In the genomic region with DNA sequence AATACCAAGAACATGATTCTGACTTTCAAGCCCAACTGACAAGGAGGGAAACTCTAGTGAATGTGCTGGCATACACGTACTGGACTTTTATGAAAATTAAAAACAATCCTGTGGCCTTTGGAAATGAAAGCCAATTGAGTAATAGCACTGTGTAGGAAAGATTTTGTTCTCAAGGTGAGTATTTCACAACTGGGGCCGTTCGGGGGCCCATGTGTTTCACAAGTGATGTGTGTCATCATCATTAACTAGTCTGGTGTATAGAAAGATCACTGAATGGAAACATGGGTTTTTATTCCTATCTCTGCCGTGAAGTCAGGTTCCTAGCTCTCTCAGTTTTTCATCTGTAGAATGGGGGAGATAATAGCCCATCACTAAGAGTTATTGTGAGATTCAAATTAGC, we compare ENCODE assay signal across 10 cellular contexts.
A peak's percentile ranks its signal among the peaks of the same experiment; 100 is the strongest.
DNase-seq lines count a peak whose midpoint lies in the region; ATAC-seq and TF ChIP-seq lines count a peak whose summit lies in the region.
"Had no signal": no experiment of that assay in that cellular context is flagged by ENCODE, and none has a peak within 500 bp of the region (broad histone marks: within the 10 kb centered on the region; RNA-seq: fewer than 3 reads in every experiment).

No MANE protein-coding gene starts in this region.

- WGBS in adrenal gland, 4 donors = 33 to 52% (median 41%) methylated on average over 4 of the region's 4 CpGs
- 25% methylated on average over 4 of the region's 4 CpGs for WGBS in liver
- WGBS in aorta, 2 donors = 13% methylated on average over 4 of the region's 4 CpGs

- H3K4me1 Mint-ChIP-seq in CD4-positive, alpha-beta memory T cell = no peaks in the 10 kb centered on the region

- TF ChIP-seq RAD21 in liver (IDR thresholded peaks at IDR 0.05) = peak; percentile 54 to 63

- intact Hi-C loops in adrenal gland (cut with DNase I) (no loop called here), aorta (cut with DNase I) (no loop called here)
- intact Hi-C loops in CD4-positive, alpha-beta memory T cell (cut with micrococcal nuclease) = no loop called here

- H3K36me3 Mint-ChIP-seq in CD4-positive, alpha-beta memory T cell = no peaks in the 10 kb centered on the region

- no peak overlapping the region for H3K4me3 Mint-ChIP-seq in CD4-positive, alpha-beta memory T cell

- H3K4me3 ChIP-seq in adrenal gland (no peak overlapping the region), liver (ENCODE audit: low read depth in 1 of 3, low read length in 3 of 3) (peak overlapping the region in 1 of 3 donors; percentile 6), aorta (ENCODE audit: low read length in 2 of 2) (no peak overlapping the region)
- no peak overlapping the region for H3K4me3 ChIP-seq in CD4-positive, alpha-beta memory T cell (ENCODE audit: low read length in 2 of 2)

- ATAC-seq in aorta (ENCODE audit: low FRiP score) = peak; percentile 26
- no peak for ATAC-seq in GM21381 (IDR thresholded peaks at IDR 0.05; ENCODE audit: unreplicated experiment)
- no peak for ATAC-seq in GM19397 (IDR thresholded peaks at IDR 0.05; ENCODE audit: unreplicated experiment)
- ATAC-seq: activated CD4-positive, CD25-positive, alpha-beta regulatory T cell treated with anti-CD3 and anti-CD28 coated beads, Interleukin-2, amount 50 U/mL, for 24 hours had no signal

- H3K9me3 Mint-ChIP-seq in CD4-positive, alpha-beta memory T cell = peaks cover 0 to under 1% (median 0%) of the 10 kb centered on the region in 8 donors

- POLR2A ChIA-PET in CD4-positive, alpha-beta memory T cell (lab: Charles Lee; ENCODE audit: partially characterized antibody) = no interaction called here

- H3K27me3 Mint-ChIP-seq in CD4-positive, alpha-beta memory T cell = no peaks in the 10 kb centered on the region

- TF ChIP-seq CTCF in adrenal gland (IDR thresholded peaks at IDR 0.05) = no peak
- TF ChIP-seq CTCF in liver (IDR thresholded peaks at IDR 0.05; ENCODE audit: low read depth, low read length, missing input control) = no peak

- no peaks in the 10 kb centered on the region for H3K9me3 ChIP-seq in adrenal gland (replicated peaks in 1 of 3)
- no peaks in the 10 kb centered on the region for H3K9me3 ChIP-seq in liver (ENCODE audit: control insufficient read depth in 4 of 4, low read length in 3 of 4)
- no peaks in the 10 kb centered on the region for H3K9me3 ChIP-seq in aorta (ENCODE audit: control insufficient read depth, low read length)
- no peaks in the 10 kb centered on the region for H3K9me3 ChIP-seq in CD4-positive, alpha-beta memory T cell (ENCODE audit: control insufficient read depth in 1 of 2, low read length in 2 of 2)

- H3K27ac ChIP-seq in adrenal gland = peak overlapping the region in 1 of 5 donors; percentile 14
- H3K27ac ChIP-seq in liver (ENCODE audit: low read depth in 1 of 2, low read length in 2 of 2) = peak overlapping the region; percentile 73 to 76
- no peak overlapping the region for H3K27ac ChIP-seq in aorta (ENCODE audit: low read depth in 1 of 2, low read length in 2 of 2)
- no peak overlapping the region for H3K27ac ChIP-seq in CD4-positive, alpha-beta memory T cell (ENCODE audit: low read depth, low read length)

- TF ChIP-seq POLR2A in adrenal gland (IDR thresholded peaks at IDR 0.05) = no peak

- no peak overlapping the region for H3K27ac Mint-ChIP-seq in CD4-positive, alpha-beta memory T cell

- no peaks in the 10 kb centered on the region for H3K36me3 ChIP-seq in adrenal gland (replicated peaks in 1 of 2)
- H3K36me3 ChIP-seq in liver (ENCODE audit: control insufficient read depth in 4 of 4, insufficient read depth in 3 of 4, low read depth in 1 of 4, low read length in 3 of 4) = no peaks in the 10 kb centered on the region
- H3K36me3 ChIP-seq in aorta (ENCODE audit: control insufficient read depth in 1 of 2, insufficient read depth in 2 of 2, low read length in 1 of 2) = no peaks in the 10 kb centered on the region
- no peaks in the 10 kb centered on the region for H3K36me3 ChIP-seq in CD4-positive, alpha-beta memory T cell (ENCODE audit: insufficient read depth, low read length)

- no peak overlapping the region for H3K9ac ChIP-seq in liver (ENCODE audit: low read depth in 1 of 2, low read length in 2 of 2)

- no peaks in the 10 kb centered on the region for H3K27me3 ChIP-seq in adrenal gland
- no peaks in the 10 kb centered on the region for H3K27me3 ChIP-seq in liver (ENCODE audit: control insufficient read depth in 4 of 4, insufficient read depth in 4 of 4, low read length in 3 of 4)
- H3K27me3 ChIP-seq in aorta (ENCODE audit: control insufficient read depth in 1 of 2, insufficient read depth in 2 of 2, low read length in 1 of 2) = no peaks in the 10 kb centered on the region
- no peaks in the 10 kb centered on the region for H3K27me3 ChIP-seq in CD4-positive, alpha-beta memory T cell (ENCODE audit: insufficient read depth, low read length)

- CTCF ChIA-PET in CD4-positive, alpha-beta memory T cell (lab: Charles Lee; ENCODE audit: partially characterized antibody) = interaction anchor here (1.4 kb wide), 1 partner anchor 11 kb away, joined by 3 read pairs; no protein-coding TSS in a partner anchor

- peaks cover 4 to 26% of the 10 kb centered on the region in 2 donors for H3K4me1 ChIP-seq in adrenal gland (replicated peaks in 1 of 2)
- H3K4me1 ChIP-seq in liver (ENCODE audit: control insufficient read depth in 4 of 4, insufficient read depth in 4 of 4, low read length in 3 of 4) = peaks cover 10 to 46% (median 29%) of the 10 kb centered on the region in 4 donors
- peaks cover 2 to 5% of the 10 kb centered on the region in 2 donors for H3K4me1 ChIP-seq in aorta (ENCODE audit: control insufficient read depth in 1 of 2, insufficient read depth in 2 of 2, low read length in 2 of 2)
- no peaks in the 10 kb centered on the region for H3K4me1 ChIP-seq in CD4-positive, alpha-beta memory T cell (ENCODE audit: insufficient read depth, low read length)

- peak; percentile 47 for DNase-seq in stimulated activated CD4-positive, alpha-beta T cell treated with anti-CD3 and anti-CD28 coated beads, Interleukin-1b, Interleukin-23, amount 100 ng/mL, for 48 hours
- no peak for DNase-seq in stimulated activated CD4-positive, alpha-beta T cell treated with anti-CD3 and anti-CD28 coated beads, Interleukin-4, amount 100 ng/mL, for 1 hour
- DNase-seq in adrenal gland (peak in 5 of 7 donors; percentile 28 to 57 (median 31)), aorta (peak in 1 of 2 donors; percentile 56)
- DNase-seq in CD4-positive, alpha-beta memory T cell = no peak
- DNase-seq: islet precursor cell had no signal

TF ChIP-seq in liver, 16 proteins besides CTCF, POLR2A, EP300 and RAD21 (continues in another document):
- TF ChIP-seq EGR1 (IDR thresholded peaks at IDR 0.05; ENCODE audit: low read depth in 2 of 2) (peak; percentile 55 to 67), GABPA (IDR thresholded peaks at IDR 0.05 in 1 of 2, conservative IDR thresholded peaks at IDR 0.05 in 1 of 2) (no peak), FOXA2 (IDR thresholded peaks at IDR 0.05) (peak; percentile 38), YY1 (IDR thresholded peaks at IDR 0.05) (peak; percentile 79), HNF4A (conservative IDR thresholded peaks at IDR 0.05) (peak; percentile 90 to 93), NR2F2 (IDR thresholded peaks at IDR 0.05) (peak; percentile 64), FOXA1 (IDR thresholded peaks at IDR 0.05) (peak; percentile 43), RXRA (IDR thresholded peaks at IDR 0.05) (peak; percentile 88 to 93), JUND (IDR thresholded peaks at IDR 0.05) (peak; percentile 75 to 91), TAF1 (conservative IDR thresholded peaks at IDR 0.05) (no peak)
- TF ChIP-seq, protein P1, sequence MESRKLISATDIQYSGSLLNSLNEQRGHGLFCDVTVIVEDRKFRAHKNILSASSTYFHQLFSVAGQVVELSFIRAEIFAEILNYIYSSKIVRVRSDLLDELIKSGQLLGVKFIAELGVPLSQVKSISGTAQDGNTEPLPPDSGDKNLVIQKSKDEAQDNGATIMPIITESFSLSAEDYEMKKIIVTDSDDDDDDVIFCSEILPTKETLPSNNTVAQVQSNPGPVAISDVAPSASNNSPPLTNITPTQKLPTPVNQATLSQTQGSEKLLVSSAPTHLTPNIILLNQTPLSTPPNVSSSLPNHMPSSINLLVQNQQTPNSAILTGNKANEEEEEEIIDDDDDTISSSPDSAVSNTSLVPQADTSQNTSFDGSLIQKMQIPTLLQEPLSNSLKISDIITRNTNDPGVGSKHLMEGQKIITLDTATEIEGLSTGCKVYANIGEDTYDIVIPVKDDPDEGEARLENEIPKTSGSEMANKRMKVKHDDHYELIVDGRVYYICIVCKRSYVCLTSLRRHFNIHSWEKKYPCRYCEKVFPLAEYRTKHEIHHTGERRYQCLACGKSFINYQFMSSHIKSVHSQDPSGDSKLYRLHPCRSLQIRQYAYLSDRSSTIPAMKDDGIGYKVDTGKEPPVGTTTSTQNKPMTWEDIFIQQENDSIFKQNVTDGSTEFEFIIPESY (IDR thresholded peaks at IDR 0.05) = peak; percentile 75
- TF ChIP-seq, protein P2, sequence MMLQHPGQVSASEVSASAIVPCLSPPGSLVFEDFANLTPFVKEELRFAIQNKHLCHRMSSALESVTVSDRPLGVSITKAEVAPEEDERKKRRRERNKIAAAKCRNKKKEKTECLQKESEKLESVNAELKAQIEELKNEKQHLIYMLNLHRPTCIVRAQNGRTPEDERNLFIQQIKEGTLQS (IDR thresholded peaks at IDR 0.05) = peak; percentile 96
- TF ChIP-seq, protein P3, sequence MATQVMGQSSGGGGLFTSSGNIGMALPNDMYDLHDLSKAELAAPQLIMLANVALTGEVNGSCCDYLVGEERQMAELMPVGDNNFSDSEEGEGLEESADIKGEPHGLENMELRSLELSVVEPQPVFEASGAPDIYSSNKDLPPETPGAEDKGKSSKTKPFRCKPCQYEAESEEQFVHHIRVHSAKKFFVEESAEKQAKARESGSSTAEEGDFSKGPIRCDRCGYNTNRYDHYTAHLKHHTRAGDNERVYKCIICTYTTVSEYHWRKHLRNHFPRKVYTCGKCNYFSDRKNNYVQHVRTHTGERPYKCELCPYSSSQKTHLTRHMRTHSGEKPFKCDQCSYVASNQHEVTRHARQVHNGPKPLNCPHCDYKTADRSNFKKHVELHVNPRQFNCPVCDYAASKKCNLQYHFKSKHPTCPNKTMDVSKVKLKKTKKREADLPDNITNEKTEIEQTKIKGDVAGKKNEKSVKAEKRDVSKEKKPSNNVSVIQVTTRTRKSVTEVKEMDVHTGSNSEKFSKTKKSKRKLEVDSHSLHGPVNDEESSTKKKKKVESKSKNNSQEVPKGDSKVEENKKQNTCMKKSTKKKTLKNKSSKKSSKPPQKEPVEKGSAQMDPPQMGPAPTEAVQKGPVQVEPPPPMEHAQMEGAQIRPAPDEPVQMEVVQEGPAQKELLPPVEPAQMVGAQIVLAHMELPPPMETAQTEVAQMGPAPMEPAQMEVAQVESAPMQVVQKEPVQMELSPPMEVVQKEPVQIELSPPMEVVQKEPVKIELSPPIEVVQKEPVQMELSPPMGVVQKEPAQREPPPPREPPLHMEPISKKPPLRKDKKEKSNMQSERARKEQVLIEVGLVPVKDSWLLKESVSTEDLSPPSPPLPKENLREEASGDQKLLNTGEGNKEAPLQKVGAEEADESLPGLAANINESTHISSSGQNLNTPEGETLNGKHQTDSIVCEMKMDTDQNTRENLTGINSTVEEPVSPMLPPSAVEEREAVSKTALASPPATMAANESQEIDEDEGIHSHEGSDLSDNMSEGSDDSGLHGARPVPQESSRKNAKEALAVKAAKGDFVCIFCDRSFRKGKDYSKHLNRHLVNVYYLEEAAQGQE (IDR thresholded peaks at IDR 0.05) = peak; percentile 77

Comparison
In these comparisons a context has a peak if more than half of its experiments do, and no peak if none do; other contexts are left out.
1. DNase-seq: peak in stimulated activated CD4-positive, alpha-beta T cell treated with anti-CD3 and anti-CD28 coated beads, Interleukin-1b, Interleukin-23, amount 100 ng/mL, for 48 hours (single experiment) and adrenal gland (5 of 7); none in stimulated activated CD4-positive, alpha-beta T cell treated with anti-CD3 and anti-CD28 coated beads, Interleukin-4, amount 100 ng/mL, for 1 hour (single experiment) and CD4-positive, alpha-beta memory T cell (0 of 5).
2. H3K27ac ChIP-seq: peak in liver (2 of 2); none in aorta (0 of 2) and CD4-positive, alpha-beta memory T cell (single experiment).